In genomic region chr11:70205049-70205725, GRCh38 we compare ENCODE assay signal across 10 cellular contexts. TPM values are rescaled to one million over a fixed set of nuclear protein-coding genes. Genes with fewer than 3 reads are reported as not detected.
DNase-seq lines count a peak whose midpoint lies in the region; ATAC-seq and TF ChIP-seq lines count a peak whose summit lies in the region.
"Had no signal": no experiment of that assay in that cellular context is flagged by ENCODE, and none has a peak within 500 bp of the region (broad histone marks: within the 10 kb centered on the region; RNA-seq: fewer than 3 reads in every experiment).

No MANE protein-coding gene starts in this region.

- peaks cover 28% of the 10 kb centered on the region for H3K4me1 ChIP-seq in skeletal muscle satellite cell (ENCODE audit: control insufficient read depth, insufficient read depth, low read length)

- H3K4me1 Mint-ChIP-seq in activated CD4-positive, alpha-beta T cell treated with anti-CD3 and anti-CD28 coated beads for 36 hours = peaks cover 57% of the 10 kb centered on the region
- H3K4me1 Mint-ChIP-seq in activated CD4-positive, alpha-beta memory T cell treated with anti-CD3 and anti-CD28 coated beads for 36 hours (ENCODE audit: low read depth) = peaks cover 54% of the 10 kb centered on the region

- H3K4me2 ChIP-seq in skeletal muscle satellite cell (ENCODE audit: low read length) = peak overlapping the region; percentile 99

- H3K4me3 Mint-ChIP-seq in activated CD4-positive, alpha-beta T cell treated with anti-CD3 and anti-CD28 coated beads for 36 hours = peak overlapping the region; percentile 97
- peak overlapping the region; percentile 96 for H3K4me3 Mint-ChIP-seq in activated CD4-positive, alpha-beta memory T cell treated with anti-CD3 and anti-CD28 coated beads for 36 hours

- intact Hi-C loops in activated CD4-positive, alpha-beta T cell treated with anti-CD3 and anti-CD28 coated beads for 36 hours (cut with DNase I, micrococcal nuclease) = loop anchor here (10.0 kb wide), 2 partner anchors 160 to 1910 kb away; partner anchors contain the start of gene ANAPC15 (in 1 of the 2)
- intact Hi-C loops in activated CD4-positive, alpha-beta memory T cell treated with anti-CD3 and anti-CD28 coated beads for 36 hours (cut with micrococcal nuclease) = loop anchor here (10.0 kb wide), 1 partner anchor 1360 kb away; the partner anchor contains the start of gene CPT1A

- no peaks in the 10 kb centered on the region for H3K27me3 ChIP-seq in skeletal muscle satellite cell (ENCODE audit: control insufficient read depth, insufficient read depth, low read length)

- TF ChIP-seq CTCF in fibroblast of the aortic adventitia (IDR thresholded peaks at IDR 0.05; ENCODE audit: insufficient read depth, low read length) = no peak

- H3K36me3 Mint-ChIP-seq in activated CD4-positive, alpha-beta T cell treated with anti-CD3 and anti-CD28 coated beads for 36 hours (ENCODE audit: low read depth) = peaks cover 50% of the 10 kb centered on the region
- H3K36me3 Mint-ChIP-seq in activated CD4-positive, alpha-beta memory T cell treated with anti-CD3 and anti-CD28 coated beads for 36 hours = peaks cover 49% of the 10 kb centered on the region

- H3K27ac Mint-ChIP-seq in activated CD4-positive, alpha-beta T cell treated with anti-CD3 and anti-CD28 coated beads for 36 hours = peak overlapping the region; percentile 99
- H3K27ac Mint-ChIP-seq in activated CD4-positive, alpha-beta memory T cell treated with anti-CD3 and anti-CD28 coated beads for 36 hours = peak overlapping the region; percentile 99

- no peaks in the 10 kb centered on the region for H3K9me3 Mint-ChIP-seq in activated CD4-positive, alpha-beta T cell treated with anti-CD3 and anti-CD28 coated beads for 36 hours (ENCODE audit: low read depth)
- H3K9me3 Mint-ChIP-seq in activated CD4-positive, alpha-beta memory T cell treated with anti-CD3 and anti-CD28 coated beads for 36 hours = no peaks in the 10 kb centered on the region

- POLR2A ChIA-PET in activated CD4-positive, alpha-beta T cell treated with anti-CD3 and anti-CD28 coated beads for 36 hours (lab: Charles Lee) = no interaction called here
- POLR2A ChIA-PET in activated CD4-positive, alpha-beta memory T cell treated with anti-CD3 and anti-CD28 coated beads for 36 hours (lab: Charles Lee) = no interaction called here

- H3K36me3 ChIP-seq in skeletal muscle satellite cell (ENCODE audit: insufficient read depth, low read length) = peaks cover 46% of the 10 kb centered on the region

- DNase-seq in activated CD4-positive, alpha-beta T cell treated with anti-CD3 and anti-CD28 coated beads for 36 hours = no peak
- DNase-seq in activated CD4-positive, alpha-beta T cell treated with anti-CD3 and anti-CD28 coated beads, Interleukin-2, amount 50 U/mL, for 4 hours = no peak
- no peak for DNase-seq in activated CD4-positive, alpha-beta memory T cell treated with anti-CD3 and anti-CD28 coated beads for 36 hours
- peak; percentile 29 for DNase-seq in fibroblast of the aortic adventitia (ENCODE audit: low read depth)
- no peak for DNase-seq in HPDE6-E6E7 (ENCODE audit: extremely low spot score)
- no peak for DNase-seq in NCI-H2171 treated with DMSO at 0.1 percent for 48 hours (lab: John Stamatoyannopoulos, UW)
- no peak for DNase-seq in cerebellar cortex (ENCODE audit: low spot score)
- DNase-seq: ACHN, NCI-H82 had no signal

- ATAC-seq in activated CD4-positive, alpha-beta T cell treated with anti-CD3 and anti-CD28 coated beads for 36 hours = no peak

- peak overlapping the region; percentile 97 for H3K9ac ChIP-seq in skeletal muscle satellite cell (ENCODE audit: low read depth, low read length)

- CTCF ChIA-PET in activated CD4-positive, alpha-beta T cell treated with anti-CD3 and anti-CD28 coated beads for 36 hours (lab: Charles Lee) = interaction anchor here (0.6 to 0.7 kb wide), 3 partner anchors 65 to 1224 kb away, joined by 3 read pairs; partner anchors contain the start of gene PPFIA1
- CTCF ChIA-PET in activated CD4-positive, alpha-beta memory T cell treated with anti-CD3 and anti-CD28 coated beads for 36 hours (lab: Charles Lee) = interaction anchor here (1.1 to 2.4 kb wide), 4 partner anchors 9 to 286 kb away, joined by 3 to 9 read pairs (median 5); partner anchors contain the start of gene PPFIA1

- H3K4me3 ChIP-seq in fibroblast of the aortic adventitia (ENCODE audit: low read depth, low read length) = peak overlapping the region; percentile 98
- peak overlapping the region; percentile 91 for H3K4me3 ChIP-seq in skeletal muscle satellite cell (ENCODE audit: low read length)

- H3K9me3 ChIP-seq in skeletal muscle satellite cell (replicated peaks; ENCODE audit: low read length) = no peaks in the 10 kb centered on the region

- no peaks in the 10 kb centered on the region for H3K27me3 Mint-ChIP-seq in activated CD4-positive, alpha-beta T cell treated with anti-CD3 and anti-CD28 coated beads for 36 hours
- no peaks in the 10 kb centered on the region for H3K27me3 Mint-ChIP-seq in activated CD4-positive, alpha-beta memory T cell treated with anti-CD3 and anti-CD28 coated beads for 36 hours

RNA-seq across cellular contexts. Expression of gene FADD, which starts 2.1 kb away (rescaled TPM):
- 10 to 100 TPM; 23.5 to 32.4 TPM for total RNA-seq in activated CD4-positive, alpha-beta T cell treated with anti-CD3 and anti-CD28 coated beads for 36 hours
- total RNA-seq in activated CD4-positive, alpha-beta memory T cell treated with anti-CD3 and anti-CD28 coated beads for 36 hours = 10 to 100 TPM; 31.8 to 33.9 TPM
- 21.8 and 30.8 TPM in 2 replicates for total RNA-seq in fibroblast of the aortic adventitia (ENCODE audit: low replicate concordance)
- total RNA-seq in skeletal muscle satellite cell (2012; rRNA removed) = 41.1 and 43.6 TPM in 2 replicates
